In the genomic region with DNA sequence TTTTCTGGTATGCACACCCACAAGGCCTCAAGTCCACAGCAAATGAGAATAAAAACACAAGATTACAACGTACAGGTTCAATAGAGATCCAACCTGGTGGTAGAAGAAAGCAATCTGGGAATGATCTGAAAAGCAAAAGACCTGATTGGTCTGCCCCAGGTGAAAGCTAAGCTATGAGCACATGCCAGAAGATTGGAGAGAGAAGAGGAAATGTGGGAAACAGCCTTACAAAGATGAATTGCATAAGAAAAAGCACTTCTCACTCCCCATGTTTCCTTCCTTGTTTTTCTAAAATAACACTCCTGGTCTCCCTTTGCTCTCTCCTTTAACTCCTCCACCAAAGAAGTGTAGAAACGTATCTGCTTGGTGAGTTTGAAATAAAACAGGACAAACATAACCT, we compare ENCODE assay signal across 22 cellular contexts.
"Had no signal": no experiment of that assay in that cellular context is flagged by ENCODE, and none has a peak within 500 bp of the region (broad histone marks: within the 10 kb centered on the region; RNA-seq: fewer than 3 reads in every experiment).

No MANE protein-coding gene starts in this region.

- DNase-seq: activated CD4-positive, alpha-beta T cell treated with anti-CD3 and anti-CD28 coated beads for 4 hours; activated CD4-positive, CD25-positive, alpha-beta regulatory T cell; activated CD8-positive, alpha-beta memory T cell treated with anti-CD3 and anti-CD28 coated beads, Interleukin-2, amount 50 U/mL, for 48 hours; activated CD8-positive, alpha-beta T cell treated with anti-CD3 and anti-CD28 coated beads, Interleukin-2, amount 10 ng/mL, durations not matched to agents 7 days and 5 days; activated naive CD4-positive, alpha-beta T cell treated with anti-CD3 and anti-CD28 coated beads, Interleukin-2, amount 50 U/mL, for 16 hours; activated naive CD8-positive, alpha-beta T cell treated with anti-CD3 and anti-CD28 coated beads, Interleukin-2, amount 10 ng/mL, durations not matched to agents 7 days and 5 days; activated T-cell treated with anti-CD3 and anti-CD28 coated beads, Interleukin-2, amount 50 U/mL, for 1 hour; adrenal gland; anterior cingulate cortex; cerebellar nuclear complex; Karpas-422; NCI-H1105 treated with DMSO at 0.1 percent for 48 hours; NCI-H1436 treated with DMSO at 0.1 percent for 48 hours; NCI-H187; NCI-H2081; NCI-H510A treated with DMSO at 0.1 percent for 48 hours; NCI-H69; NK-92 treated with Interleukin-12 subunit alpha and Interleukin-12 subunit beta, amount 100 ng/mL, for 24 hours; PC-9; SIG-M5; T-helper 17 cell; T-helper 9 cell had no signal

- ATAC-seq: activated CD8-positive, alpha-beta T cell treated with anti-CD3 and anti-CD28 coated beads, Interleukin-2, amount 10 ng/mL, durations not matched to agents 7 days and 5 days; T-helper 17 cell had no signal

- H3K27ac ChIP-seq: adrenal gland, PC-9 had no signal
